11 cellular contexts compared by ENCODE assay signal in genomic region chr15:68258684-68259083, GRCh38. TPM values are rescaled to one million over a fixed set of nuclear protein-coding genes. Genes with fewer than 3 reads are reported as not detected.
DNase-seq lines count a peak whose midpoint lies in the region; ATAC-seq lines count a peak whose summit lies in the region.
"Had no signal": no experiment of that assay in that cellular context is flagged by ENCODE, and none has a peak within 500 bp of the region (broad histone marks: within the 10 kb centered on the region; RNA-seq: fewer than 3 reads in every experiment).

No MANE protein-coding gene starts in this region.

- no peaks in the 10 kb centered on the region for H3K36me3 Mint-ChIP-seq in naive thymus-derived CD8-positive, alpha-beta T cell

- peak overlapping the region in 3 of 10 donors; percentile 0 to 23 (median 5) for H3K4me3 Mint-ChIP-seq in naive thymus-derived CD8-positive, alpha-beta T cell

- H3K36me3 ChIP-seq in adipocyte (ENCODE audit: control insufficient read depth, insufficient read depth, low read length, severe bottlenecking): no peaks in the 10 kb centered on the region

- POLR2A ChIA-PET in naive thymus-derived CD8-positive, alpha-beta T cell (lab: Charles Lee): interaction anchor here (0.8 to 5.3 kb wide), 2 partner anchors 20 to 47 kb away, joined by 3 to 77 read pairs; partner anchors contain the start of gene FEM1B

- H3K9ac ChIP-seq in adipocyte (ENCODE audit: low read length): no peak overlapping the region

- peak overlapping the region in 6 of 10 donors; percentile 32 to 68 (median 42) for H3K27ac Mint-ChIP-seq in naive thymus-derived CD8-positive, alpha-beta T cell

- DNase-seq in stimulated activated naive CD4-positive, alpha-beta T cell (lab: John Stamatoyannopoulos, UW): peak in 4 of 6 experiments; percentile 2 to 22 (median 12)
- no peak for DNase-seq in stimulated activated naive CD4-positive, alpha-beta T cell treated with Interleukin-2 at 50 U/mL for 16 hours (lab: John Stamatoyannopoulos, UW)
- peak; percentile 36 for DNase-seq in adipocyte (ENCODE audit: low read depth)
- DNase-seq in naive thymus-derived CD8-positive, alpha-beta T cell: peak in 6 of 10 donors; percentile 11 to 37 (median 22)
- no peak for DNase-seq in 8988T
- DNase-seq in NOMO-1 treated with DMSO at 0.1 percent for 48 hours (lab: John Stamatoyannopoulos, UW; ENCODE audit: unreplicated experiment): no peak
- DNase-seq: anterior cingulate cortex, NCI-H1436 treated with DMSO at 0.1 percent for 48 hours had no signal

- no peaks in the 10 kb centered on the region for H3K9me3 Mint-ChIP-seq in naive thymus-derived CD8-positive, alpha-beta T cell

- peaks cover 2 to 17% (median 9%) of the 10 kb centered on the region in 5 donors for H3K27me3 Mint-ChIP-seq in naive thymus-derived CD8-positive, alpha-beta T cell

- peaks cover 4 to 17% (median 8%) of the 10 kb centered on the region in 4 donors for H3K4me1 Mint-ChIP-seq in naive thymus-derived CD8-positive, alpha-beta T cell

- no peaks in the 10 kb centered on the region for H3K27me3 ChIP-seq in adipocyte (replicated peaks; ENCODE audit: control insufficient read depth, insufficient read depth, low read length)

- no peaks in the 10 kb centered on the region for H3K9me3 ChIP-seq in adipocyte (ENCODE audit: control insufficient read depth, low read length)

- ATAC-seq in naive thymus-derived CD8-positive, alpha-beta T cell: peak; percentile 82 to 94
- ATAC-seq in GM21447 (IDR thresholded peaks at IDR 0.05; ENCODE audit: unreplicated experiment): no peak
- ATAC-seq in HG02642 (IDR thresholded peaks at IDR 0.05; ENCODE audit: poor library complexity, unreplicated experiment): no peak
- ATAC-seq: SK-N-SH treated with all-trans-retinoic acid at 6 μM for 48 hours had no signal

- H3K4me3 ChIP-seq in adipocyte (ENCODE audit: low read length): peak overlapping the region; percentile 3

- peaks cover 15% of the 10 kb centered on the region for H3K4me1 ChIP-seq in adipocyte (ENCODE audit: control insufficient read depth, insufficient read depth, low read length)

RNA-seq across cellular contexts. Expression of gene FEM1B, which starts 18.9 kb away (rescaled TPM):
- total RNA-seq in naive thymus-derived CD8-positive, alpha-beta T cell: 10 to 100 TPM; 61.1 to 66.5 TPM
- polyA plus RNA-seq in naive thymus-derived CD8-positive, alpha-beta T cell: 10 to 100 TPM; 13.4 to 15.7 (median 14.6) TPM

RNA-seq across cellular contexts. Expression of gene CLN6, which starts 29.2 kb away (rescaled TPM):
- total RNA-seq in naive thymus-derived CD8-positive, alpha-beta T cell: 10 to 100 TPM; 18.5 to 22.3 TPM
- polyA plus RNA-seq in naive thymus-derived CD8-positive, alpha-beta T cell: 1 to 10 TPM; 2.4 to 4.1 (median 3.3) TPM

RNA-seq across cellular contexts. Expression of gene CALML4, which starts 53.6 kb away (rescaled TPM):
- 1 to 10 TPM; 4.1 to 4.7 TPM for total RNA-seq in naive thymus-derived CD8-positive, alpha-beta T cell
- under 1 TPM in 1 of 3 donors, not detected in 2; 0.65 TPM for polyA plus RNA-seq in naive thymus-derived CD8-positive, alpha-beta T cell

Comparison
In these comparisons a context has a peak if more than half of its experiments do, and no peak if none do; other contexts are left out.
1. DNase-seq: peak in stimulated activated naive CD4-positive, alpha-beta T cell (4 of 6), adipocyte (single experiment) and naive thymus-derived CD8-positive, alpha-beta T cell (6 of 10); none in stimulated activated naive CD4-positive, alpha-beta T cell treated with Interleukin-2 at 50 U/mL for 16 hours (single experiment), 8988T (single experiment) and NOMO-1 treated with DMSO at 0.1 percent for 48 hours (single experiment).
2. ATAC-seq: peak in naive thymus-derived CD8-positive, alpha-beta T cell (2 of 2); none in GM21447 (single experiment) and HG02642 (single experiment).